ENCODE assay signal across 6 cellular contexts in genomic region chr4:143367863-143368262, GRCh38.
"Had no signal": no experiment of that assay in that cellular context is flagged by ENCODE, and none has a peak within 500 bp of the region (broad histone marks: within the 10 kb centered on the region; RNA-seq: fewer than 3 reads in every experiment).

No MANE protein-coding gene starts in this region.

- H2AFZ ChIP-seq: GM23338 had no signal

- H3K4me2 ChIP-seq: GM23338 had no signal

- DNase-seq: H9, HCEC 1CT, IMR-90 had no signal

- H3K27ac ChIP-seq: HL-60 had no signal

- H3K27ac Mint-ChIP-seq: GM23338, H9 had no signal

- ATAC-seq: GM23338, K562 had no signal

- H3K4me3 Mint-ChIP-seq: GM23338, H9 had no signal

- H3K4me3 ChIP-seq: GM23338, K562 had no signal
